In genomic region chr6:125480146-125480545, GRCh38 we compare ENCODE assay signal across 22 cellular contexts.
A peak's percentile ranks its signal among the peaks of the same experiment; 100 is the strongest.
DNase-seq lines count a peak whose midpoint lies in the region; TF ChIP-seq lines count a peak whose summit lies in the region.
"Had no signal": no experiment of that assay in that cellular context is flagged by ENCODE, and none has a peak within 500 bp of the region (broad histone marks: within the 10 kb centered on the region; RNA-seq: fewer than 3 reads in every experiment).

No MANE protein-coding gene starts in this region.

- DNase-seq in NCI-H1092 treated with DMSO at 0.1 percent for 48 hours (lab: John Stamatoyannopoulos, UW) (peak; percentile 3), NCI-H1092 (lab: John Stamatoyannopoulos, UW) (no peak), brain pericyte (ENCODE audit: low read depth, low spot score) (peak; percentile 54), fibroblast of peridontal ligament (ENCODE audit: extremely low read depth) (peak; percentile 65), smooth muscle cell (lab: John Stamatoyannopoulos, UW; ENCODE audit: unreplicated experiment) (no peak), kidney tubule cell (ENCODE audit: low spot score) (no peak), activated gamma-delta T cell (lab: John Stamatoyannopoulos, UW) (no peak)
- DNase-seq in effector memory CD4-positive, alpha-beta T cell, result no peak
- DNase-seq: AML-193; BE2C; CD4-positive, alpha-beta T cell; CD8-positive, alpha-beta memory T cell; DMS 273 treated with DMSO at 0.1 percent for 48 hours; DMS79; EL; GDM1; GOT3; HFFc6 had no signal

- H3K4me3 ChIP-seq in smooth muscle cell, result no peak overlapping the region
- H3K4me3 ChIP-seq in effector memory CD4-positive, alpha-beta T cell (ENCODE audit: insufficient read depth, low read depth, low read length, poor library complexity, severe bottlenecking), result no peak overlapping the region
- H3K4me3 ChIP-seq: BLaER1 treated with 17β-estradiol and CSF1 and Interleukin-3, amounts not matched to agents 10 nM and 100 nM; GM12878; HAP-1 had no signal

- H3K79me2 ChIP-seq in smooth muscle cell (ENCODE audit: low read depth), result no peaks in the 10 kb centered on the region

- H3K4me2 ChIP-seq in smooth muscle cell, result peak overlapping the region; percentile 48

- no peaks in the 10 kb centered on the region for H4K20me1 ChIP-seq in smooth muscle cell (ENCODE audit: low read depth)
- H4K20me1 ChIP-seq: BLaER1 treated with 17β-estradiol and CSF1 and Interleukin-3, amounts not matched to agents 10 nM and 100 nM had no signal

- H3K4me1 ChIP-seq in smooth muscle cell (ENCODE audit: low read depth), result peaks cover 8% of the 10 kb centered on the region
- no peaks in the 10 kb centered on the region for H3K4me1 ChIP-seq in effector memory CD4-positive, alpha-beta T cell (ENCODE audit: control insufficient read depth, insufficient read depth, low read length, poor library complexity, severe bottlenecking)
- H3K4me1 ChIP-seq: BE2C, HAP-1 had no signal

- no peaks in the 10 kb centered on the region for H3K27me3 ChIP-seq in smooth muscle cell (ENCODE audit: low read depth)
- no peaks in the 10 kb centered on the region for H3K27me3 ChIP-seq in effector memory CD4-positive, alpha-beta T cell (replicated peaks; ENCODE audit: control insufficient read depth, insufficient read depth, low read length, poor library complexity, severe bottlenecking)
- H3K27me3 ChIP-seq: BE2C; BLaER1 treated with 17β-estradiol and CSF1 and Interleukin-3, amounts not matched to agents 10 nM and 100 nM had no signal

- H3K9me3 ChIP-seq in smooth muscle cell (replicated peaks; ENCODE audit: low read depth), result no peaks in the 10 kb centered on the region
- no peaks in the 10 kb centered on the region for H3K9me3 ChIP-seq in effector memory CD4-positive, alpha-beta T cell (ENCODE audit: control insufficient read depth, low read length)
- H3K9me3 ChIP-seq: BE2C, HAP-1 had no signal

- TF ChIP-seq CTCF in smooth muscle cell (IDR thresholded peaks at IDR 0.05; ENCODE audit: borderline replicate concordance, insufficient read depth, poor library complexity, severe bottlenecking), result no peak

- WGBS in smooth muscle cell (ENCODE audit: low lambda C conversion rate), result 97% methylated on average over 2 of the region's 2 CpGs

- H3K27ac ChIP-seq in smooth muscle cell (ENCODE audit: low read depth), result peak overlapping the region; percentile 73
- H3K27ac ChIP-seq in effector memory CD4-positive, alpha-beta T cell (ENCODE audit: insufficient read depth, low read length, poor library complexity, severe bottlenecking), result no peak overlapping the region
- H3K27ac ChIP-seq: 22Rv1; BLaER1 treated with 17β-estradiol and CSF1 and Interleukin-3, amounts not matched to agents 10 nM and 100 nM had no signal

- H3K36me3 ChIP-seq in smooth muscle cell (ENCODE audit: low read depth), result no peaks in the 10 kb centered on the region
- H3K36me3 ChIP-seq in effector memory CD4-positive, alpha-beta T cell (ENCODE audit: control insufficient read depth, insufficient read depth, low read length), result no peaks in the 10 kb centered on the region
- H3K36me3 ChIP-seq: BE2C; BLaER1 treated with 17β-estradiol and CSF1 and Interleukin-3, amounts not matched to agents 10 nM and 100 nM; HAP-1 had no signal

- peak overlapping the region; percentile 56 for H2AFZ ChIP-seq in smooth muscle cell (ENCODE audit: low read depth)

- no peaks in the 10 kb centered on the region for H3F3A ChIP-seq in smooth muscle cell (ENCODE audit: low read depth)

- no peak overlapping the region for H3K9ac ChIP-seq in smooth muscle cell (ENCODE audit: low read depth)
- H3K9ac ChIP-seq: BLaER1 treated with 17β-estradiol and CSF1 and Interleukin-3, amounts not matched to agents 10 nM and 100 nM had no signal

Comparison
In these comparisons a context has a peak if more than half of its experiments do, and no peak if none do; other contexts are left out.
1. DNase-seq: peak in NCI-H1092 treated with DMSO at 0.1 percent for 48 hours (single experiment), brain pericyte (single experiment) and fibroblast of peridontal ligament (single experiment); none in NCI-H1092 (single experiment), smooth muscle cell (single experiment), effector memory CD4-positive, alpha-beta T cell (0 of 3), kidney tubule cell (single experiment) and activated gamma-delta T cell (single experiment).